In the genomic region with DNA sequence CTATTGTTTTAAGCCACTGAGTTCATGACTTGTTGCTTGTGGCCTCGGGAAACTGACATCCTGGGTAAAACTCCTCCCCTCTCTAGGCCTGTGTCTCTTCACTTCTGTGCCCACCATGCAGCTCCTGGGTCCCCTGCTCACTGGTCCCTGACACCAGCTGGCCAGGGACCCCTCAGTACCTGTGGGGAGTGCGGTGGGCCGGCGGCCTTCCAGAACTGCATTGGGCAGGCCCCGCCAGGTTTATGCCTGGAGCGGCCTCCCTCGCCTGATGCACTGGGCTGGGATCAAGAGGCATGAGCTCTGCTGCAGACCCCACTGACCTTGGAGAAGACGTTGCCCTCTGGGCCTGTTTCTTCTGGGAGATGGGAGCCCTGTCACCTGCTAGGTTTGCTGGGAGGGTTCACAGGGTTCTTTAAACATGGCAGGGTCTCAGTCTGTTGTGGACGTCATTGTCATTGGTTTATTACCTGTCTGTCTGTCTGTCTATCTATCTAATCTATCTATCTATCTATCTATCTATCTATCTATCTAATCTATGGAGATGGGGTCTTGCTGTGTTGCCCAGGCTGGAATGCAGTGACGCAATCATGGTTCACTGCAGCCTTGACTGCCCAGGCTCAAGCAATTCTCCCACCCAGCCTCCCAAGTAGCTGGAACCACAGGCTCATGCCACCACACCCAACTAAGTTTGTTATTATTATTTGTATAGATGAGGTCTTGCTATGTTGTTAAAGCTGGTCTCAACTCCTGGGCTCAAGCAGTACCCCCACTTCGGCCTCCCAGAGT, we compare ENCODE assay signal across 38 cellular contexts. TPM values are rescaled to one million over a fixed set of nuclear protein-coding genes. Genes with fewer than 3 reads are reported as not detected.
"Had no signal": no experiment of that assay in that cellular context is flagged by ENCODE, and none has a peak within 500 bp of the region (broad histone marks: within the 10 kb centered on the region; RNA-seq: fewer than 3 reads in every experiment).

No MANE protein-coding gene starts in this region.

- H3K27me3 ChIP-seq: brain microvascular endothelial cell, upper lobe of left lung, vagina had no signal

- ATAC-seq: activated T-cell treated with anti-CD3 and anti-CD28 coated beads, Interleukin-2, amount 50 U/mL, for 72 hours; effector memory CD8-positive, alpha-beta T cell; esophagus mucosa; left cardiac atrium; left ventricle myocardium superior; naive thymus-derived CD4-positive, alpha-beta T cell; psoas muscle; stimulated activated memory B cell treated with anti-CD40 and anti-IgM and Interleukin-4, amounts not matched to agents 10 μg/mL and 1 μg/mL and 100 μg/mL, for 72 hours; stimulated activated naive CD8-positive, alpha-beta T cell treated with anti-CD3 and anti-CD28 coated beads, Interleukin-15, amount 100 ng/mL, for 72 hours; T-cell had no signal

- H3K36me3 Mint-ChIP-seq: activated CD4-positive, alpha-beta memory T cell treated with anti-CD3 and anti-CD28 coated beads for 36 hours; T-cell had no signal

- H3K27ac ChIP-seq: brain microvascular endothelial cell, parathyroid adenoma, psoas muscle, upper lobe of left lung, vagina had no signal

- H3K9me3 ChIP-seq: psoas muscle, upper lobe of left lung, vagina had no signal

- H3K4me3 Mint-ChIP-seq: activated CD4-positive, alpha-beta memory T cell treated with anti-CD3 and anti-CD28 coated beads for 36 hours; activated naive CD8-positive, alpha-beta T cell treated with anti-CD3 and anti-CD28 coated beads for 36 hours; activated T-cell treated with anti-CD3 and anti-CD28 coated beads, Interleukin-2, amount 50 U/mL, for 72 hours; effector memory CD8-positive, alpha-beta T cell; mesothelial cell of epicardium; neural crest cell; stimulated activated memory B cell treated with anti-CD40 and anti-IgM and Interleukin-4, amounts not matched to agents 10 μg/mL and 1 μg/mL and 100 μg/mL, for 72 hours; stimulated activated naive CD8-positive, alpha-beta T cell treated with anti-CD3 and anti-CD28 coated beads, Interleukin-15, amount 100 ng/mL, for 72 hours; T-cell had no signal

- H3K4me3 ChIP-seq: psoas muscle, smooth muscle cell, upper lobe of left lung, vagina had no signal

- DNase-seq: activated CD4-positive, alpha-beta memory T cell treated with anti-CD3 and anti-CD28 coated beads for 36 hours; activated CD4-positive, alpha-beta T cell treated with anti-CD3 and anti-CD28 coated beads for 48 hours; activated naive CD4-positive, alpha-beta T cell; activated naive CD8-positive, alpha-beta T cell treated with anti-CD3 and anti-CD28 coated beads for 36 hours; activated T-cell treated with anti-CD3 and anti-CD28 coated beads for 4 hours; activated T-cell treated with anti-CD3 and anti-CD28 coated beads, Interleukin-2, amount 50 U/mL, for 72 hours; amniotic stem cell; brain microvascular endothelial cell; cortex of kidney; effector memory CD8-positive, alpha-beta T cell; foreskin fibroblast; head of caudate nucleus; hippocampal formation; left cardiac atrium; left ventricle myocardium superior; naive thymus-derived CD4-positive, alpha-beta T cell; occipital lobe; psoas muscle; stimulated activated CD4-positive, alpha-beta T cell treated with anti-CD3 and anti-CD28 coated beads, Interleukin-1b, Interleukin-23, amount 100 ng/mL, for 48 hours; stimulated activated CD4-positive, alpha-beta T cell treated with anti-CD3 and anti-CD28 coated beads, Interleukin-4, amount 100 ng/mL, for 4 hours; stimulated activated CD8-positive, alpha-beta memory T cell treated with anti-CD3 and anti-CD28 coated beads, Interleukin-4, amount 100 ng/mL, for 48 hours; stimulated activated naive CD8-positive, alpha-beta T cell treated with anti-CD3 and anti-CD28 coated beads, Interleukin-15, amount 100 ng/mL, for 72 hours; substantia nigra; T-cell had no signal

- H3K79me2 ChIP-seq: parathyroid adenoma had no signal

- H3K27ac Mint-ChIP-seq: activated CD4-positive, alpha-beta memory T cell treated with anti-CD3 and anti-CD28 coated beads for 36 hours; activated naive CD8-positive, alpha-beta T cell treated with anti-CD3 and anti-CD28 coated beads for 36 hours; activated T-cell treated with anti-CD3 and anti-CD28 coated beads, Interleukin-2, amount 50 U/mL, for 72 hours; effector memory CD8-positive, alpha-beta T cell; mesothelial cell of epicardium; stimulated activated naive CD8-positive, alpha-beta T cell treated with anti-CD3 and anti-CD28 coated beads, Interleukin-15, amount 100 ng/mL, for 72 hours; T-cell had no signal

- H2AFZ ChIP-seq: parathyroid adenoma had no signal

- H3K4me1 ChIP-seq: parathyroid adenoma, psoas muscle had no signal

- H3K36me3 ChIP-seq: brain microvascular endothelial cell, upper lobe of left lung, vagina had no signal

- H3K4me2 ChIP-seq: smooth muscle cell had no signal

- FAIRE-seq: astrocyte, keratinocyte had no signal

- H3K27me3 Mint-ChIP-seq: activated CD4-positive, alpha-beta memory T cell treated with anti-CD3 and anti-CD28 coated beads for 36 hours; activated naive CD8-positive, alpha-beta T cell treated with anti-CD3 and anti-CD28 coated beads for 36 hours; naive thymus-derived CD4-positive, alpha-beta T cell; stimulated activated memory B cell treated with anti-CD40 and anti-IgM and Interleukin-4, amounts not matched to agents 10 μg/mL and 1 μg/mL and 100 μg/mL, for 72 hours; stimulated activated naive CD8-positive, alpha-beta T cell treated with anti-CD3 and anti-CD28 coated beads, Interleukin-15, amount 100 ng/mL, for 72 hours; T-cell had no signal

- H3K9ac ChIP-seq: parathyroid adenoma had no signal

- H3K9me3 Mint-ChIP-seq: activated CD4-positive, alpha-beta memory T cell treated with anti-CD3 and anti-CD28 coated beads for 36 hours; activated T-cell treated with anti-CD3 and anti-CD28 coated beads, Interleukin-2, amount 50 U/mL, for 72 hours; neural crest cell; stimulated activated memory B cell treated with anti-CD40 and anti-IgM and Interleukin-4, amounts not matched to agents 10 μg/mL and 1 μg/mL and 100 μg/mL, for 72 hours; T-cell had no signal

RNA-seq across cellular contexts. Expression of gene PRM1, which starts 42.6 kb away (rescaled TPM):
- total RNA-seq: activated CD4-positive, alpha-beta memory T cell treated with anti-CD3 and anti-CD28 coated beads for 36 hours; activated naive CD8-positive, alpha-beta T cell treated with anti-CD3 and anti-CD28 coated beads for 36 hours; activated T-cell treated with anti-CD3 and anti-CD28 coated beads, Interleukin-2, amount 50 U/mL, for 72 hours; astrocyte; cardiac septum; cerebellum; esophagus mucosa; left cardiac atrium; left ventricle myocardium superior; lung microvascular endothelial cell; mesothelial cell of epicardium; naive thymus-derived CD4-positive, alpha-beta T cell; neural crest cell; occipital lobe; psoas muscle; smooth muscle cell; T-cell; upper lobe of left lung; vagina had no signal
- polyA plus RNA-seq: keratinocyte; naive thymus-derived CD4-positive, alpha-beta T cell; psoas muscle; smooth muscle cell had no signal

RNA-seq across cellular contexts. Expression of gene PRM2, which starts 47.5 kb away (rescaled TPM):
- total RNA-seq: activated CD4-positive, alpha-beta memory T cell treated with anti-CD3 and anti-CD28 coated beads for 36 hours; activated naive CD8-positive, alpha-beta T cell treated with anti-CD3 and anti-CD28 coated beads for 36 hours; activated T-cell treated with anti-CD3 and anti-CD28 coated beads, Interleukin-2, amount 50 U/mL, for 72 hours; astrocyte; cardiac septum; cerebellum; esophagus mucosa; left cardiac atrium; left ventricle myocardium superior; lung microvascular endothelial cell; mesothelial cell of epicardium; naive thymus-derived CD4-positive, alpha-beta T cell; neural crest cell; occipital lobe; psoas muscle; smooth muscle cell; T-cell; upper lobe of left lung; vagina had no signal
- polyA plus RNA-seq: keratinocyte; naive thymus-derived CD4-positive, alpha-beta T cell; psoas muscle; smooth muscle cell had no signal

RNA-seq across cellular contexts. Expression of gene PRM3, which starts 50.3 kb away (rescaled TPM):
- total RNA-seq: activated CD4-positive, alpha-beta memory T cell treated with anti-CD3 and anti-CD28 coated beads for 36 hours; activated naive CD8-positive, alpha-beta T cell treated with anti-CD3 and anti-CD28 coated beads for 36 hours; activated T-cell treated with anti-CD3 and anti-CD28 coated beads, Interleukin-2, amount 50 U/mL, for 72 hours; astrocyte; cardiac septum; cerebellum; esophagus mucosa; left cardiac atrium; left ventricle myocardium superior; lung microvascular endothelial cell; mesothelial cell of epicardium; naive thymus-derived CD4-positive, alpha-beta T cell; neural crest cell; occipital lobe; psoas muscle; smooth muscle cell; T-cell; upper lobe of left lung; vagina had no signal
- polyA plus RNA-seq: keratinocyte; naive thymus-derived CD4-positive, alpha-beta T cell; psoas muscle; smooth muscle cell; thymus had no signal

RNA-seq across cellular contexts. Expression of gene TNP2, which starts 54.6 kb away (rescaled TPM):
- total RNA-seq: activated CD4-positive, alpha-beta memory T cell treated with anti-CD3 and anti-CD28 coated beads for 36 hours; activated naive CD8-positive, alpha-beta T cell treated with anti-CD3 and anti-CD28 coated beads for 36 hours; activated T-cell treated with anti-CD3 and anti-CD28 coated beads, Interleukin-2, amount 50 U/mL, for 72 hours; astrocyte; cardiac septum; cerebellum; esophagus mucosa; left cardiac atrium; left ventricle myocardium superior; lung microvascular endothelial cell; mesothelial cell of epicardium; naive thymus-derived CD4-positive, alpha-beta T cell; neural crest cell; occipital lobe; psoas muscle; smooth muscle cell; T-cell; upper lobe of left lung; vagina had no signal
- polyA plus RNA-seq: keratinocyte; naive thymus-derived CD4-positive, alpha-beta T cell; psoas muscle; smooth muscle cell; thymus had no signal
